21 cellular contexts compared by ENCODE assay signal in the genomic region with DNA sequence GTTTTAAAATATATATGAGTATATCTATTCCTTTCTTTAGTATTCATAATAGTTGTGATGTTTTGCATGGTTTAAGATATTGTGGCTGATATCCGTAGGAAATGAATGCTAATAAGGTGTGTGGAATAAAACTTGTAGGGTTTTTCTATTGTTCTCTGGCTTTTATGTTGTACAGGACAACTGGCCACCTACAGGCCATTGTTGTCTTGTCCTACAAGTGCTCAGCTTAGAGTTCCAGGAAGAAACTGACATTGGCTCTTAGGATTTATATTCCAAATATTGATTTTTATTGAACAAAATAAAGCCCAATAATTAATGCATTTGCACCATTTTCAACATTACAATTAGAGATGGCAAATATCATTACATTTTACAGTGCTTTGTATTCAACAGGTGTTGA.
"Had no signal": no experiment of that assay in that cellular context is flagged by ENCODE, and none has a peak within 500 bp of the region (broad histone marks: within the 10 kb centered on the region; RNA-seq: fewer than 3 reads in every experiment).

No MANE protein-coding gene starts in this region.

- H3K27ac ChIP-seq: breast epithelium had no signal

- DNase-seq: activated CD4-positive, alpha-beta T cell treated with anti-CD3 and anti-CD28 coated beads for 36 hours; activated CD4-positive, CD25-positive, alpha-beta regulatory T cell; activated CD8-positive, alpha-beta memory T cell treated with anti-CD3 and anti-CD28 coated beads, Interleukin-2, amount 50 U/mL, for 4 hours; activated CD8-positive, alpha-beta T cell treated with anti-CD3 and anti-CD28 coated beads for 36 hours; activated gamma-delta T cell treated with Interleukin-2 at 50 U/mL for 16 hours; activated naive CD4-positive, alpha-beta T cell treated with anti-CD3 and anti-CD28 coated beads, Interleukin-2, amount 10 ng/mL, durations not matched to agents 7 days and 5 days; activated naive CD8-positive, alpha-beta T cell treated with anti-CD3 and anti-CD28 coated beads for 36 hours; activated T-cell treated with anti-CD3 and anti-CD28 coated beads, Interleukin-2, amount 50 U/mL, for 72 hours; anterior cingulate cortex; caudate nucleus; NCI-H1048; NCI-H2029; NCI-H2107; NCI-H2171 treated with DMSO at 0.1 percent for 48 hours; NCI-H226; NCI-H82; SIG-M5; T-helper 17 cell; T-helper 9 cell had no signal

- H3K27me3 Mint-ChIP-seq: activated CD4-positive, alpha-beta T cell treated with anti-CD3 and anti-CD28 coated beads for 36 hours; activated CD8-positive, alpha-beta T cell treated with anti-CD3 and anti-CD28 coated beads for 36 hours; activated naive CD4-positive, alpha-beta T cell treated with anti-CD3 and anti-CD28 coated beads, Interleukin-2, amount 10 ng/mL, durations not matched to agents 7 days and 5 days; activated naive CD8-positive, alpha-beta T cell treated with anti-CD3 and anti-CD28 coated beads for 36 hours; T-helper 17 cell had no signal

- H3K27me3 ChIP-seq: breast epithelium had no signal

- H3K4me1 ChIP-seq: breast epithelium had no signal

- H3K36me3 Mint-ChIP-seq: activated naive CD4-positive, alpha-beta T cell treated with anti-CD3 and anti-CD28 coated beads, Interleukin-2, amount 10 ng/mL, durations not matched to agents 7 days and 5 days; activated naive CD8-positive, alpha-beta T cell treated with anti-CD3 and anti-CD28 coated beads for 36 hours had no signal

- H3K4me3 ChIP-seq: breast epithelium had no signal

- H3K4me3 Mint-ChIP-seq: activated CD4-positive, alpha-beta T cell treated with anti-CD3 and anti-CD28 coated beads for 36 hours; activated CD8-positive, alpha-beta T cell treated with anti-CD3 and anti-CD28 coated beads for 36 hours; activated naive CD4-positive, alpha-beta T cell treated with anti-CD3 and anti-CD28 coated beads, Interleukin-2, amount 10 ng/mL, durations not matched to agents 7 days and 5 days; activated naive CD8-positive, alpha-beta T cell treated with anti-CD3 and anti-CD28 coated beads for 36 hours; activated T-cell treated with anti-CD3 and anti-CD28 coated beads, Interleukin-2, amount 50 U/mL, for 72 hours; T-helper 17 cell had no signal

- H3K4me1 Mint-ChIP-seq: activated CD4-positive, alpha-beta T cell treated with anti-CD3 and anti-CD28 coated beads for 36 hours; activated naive CD4-positive, alpha-beta T cell treated with anti-CD3 and anti-CD28 coated beads, Interleukin-2, amount 10 ng/mL, durations not matched to agents 7 days and 5 days; activated naive CD8-positive, alpha-beta T cell treated with anti-CD3 and anti-CD28 coated beads for 36 hours; T-helper 17 cell had no signal

- ATAC-seq: activated CD4-positive, alpha-beta T cell treated with anti-CD3 and anti-CD28 coated beads for 36 hours; activated CD8-positive, alpha-beta T cell treated with anti-CD3 and anti-CD28 coated beads for 36 hours; activated T-cell treated with anti-CD3 and anti-CD28 coated beads, Interleukin-2, amount 50 U/mL, for 72 hours; T-helper 17 cell had no signal

- H3K36me3 ChIP-seq: breast epithelium had no signal

- H3K27ac Mint-ChIP-seq: activated CD4-positive, alpha-beta T cell treated with anti-CD3 and anti-CD28 coated beads for 36 hours; activated CD8-positive, alpha-beta T cell treated with anti-CD3 and anti-CD28 coated beads for 36 hours; activated naive CD4-positive, alpha-beta T cell treated with anti-CD3 and anti-CD28 coated beads, Interleukin-2, amount 10 ng/mL, durations not matched to agents 7 days and 5 days; activated naive CD8-positive, alpha-beta T cell treated with anti-CD3 and anti-CD28 coated beads for 36 hours; activated T-cell treated with anti-CD3 and anti-CD28 coated beads, Interleukin-2, amount 50 U/mL, for 72 hours; activated T-helper 2 cell treated with anti-CD3 and anti-CD28 coated beads, Interferon-gamma antibody, Interleukin-2, Interleukin-4, amounts not matched to agents 10 μg/mL and 5 μg/mL and 100 μg/mL, durations not matched to agents 14 hours and 24 hours and 36 hours; T-helper 17 cell had no signal
